In genomic region chr2:219457784-219458369, GRCh38 we compare ENCODE assay signal across 10 cellular contexts. TPM values are rescaled to one million over a fixed set of nuclear protein-coding genes. Genes with fewer than 3 reads are reported as not detected.
DNase-seq lines count a peak whose midpoint lies in the region; ATAC-seq lines count a peak whose summit lies in the region.
"Had no signal": no experiment of that assay in that cellular context is flagged by ENCODE, and none has a peak within 500 bp of the region (broad histone marks: within the 10 kb centered on the region; RNA-seq: fewer than 3 reads in every experiment).

No MANE protein-coding gene starts in this region.

- H3K27ac Mint-ChIP-seq in T-cell (no peak overlapping the region), memory B cell (no peak overlapping the region)
- H3K27ac Mint-ChIP-seq in stimulated activated memory B cell treated with anti-CD40 and anti-IgM and Interleukin-4, amounts not matched to agents 10 μg/mL and 1 μg/mL and 100 μg/mL, for 72 hours, result no peak overlapping the region

- ATAC-seq in GM19468 (IDR thresholded peaks at IDR 0.05; ENCODE audit: extremely low read depth, unreplicated experiment), result peak; percentile 50
- peak in 3 of 4 experiments; percentile 33 to 66 (median 55) for ATAC-seq in T-cell (replicated peaks in 1 of 4)
- ATAC-seq in memory B cell (ENCODE audit: low read depth), result peak; percentile 49
- no peak for ATAC-seq in stimulated activated memory B cell treated with anti-CD40 and anti-IgM and Interleukin-4, amounts not matched to agents 10 μg/mL and 1 μg/mL and 100 μg/mL, for 72 hours
- no peak for ATAC-seq in HG03097 (IDR thresholded peaks at IDR 0.05; ENCODE audit: low FRiP score, unreplicated experiment)
- no peak for ATAC-seq in HG02610 (IDR thresholded peaks at IDR 0.05; ENCODE audit: unreplicated experiment)

- H3K9me3 Mint-ChIP-seq in T-cell (no peaks in the 10 kb centered on the region), memory B cell (no peaks in the 10 kb centered on the region)
- no peaks in the 10 kb centered on the region for H3K9me3 Mint-ChIP-seq in stimulated activated memory B cell treated with anti-CD40 and anti-IgM and Interleukin-4, amounts not matched to agents 10 μg/mL and 1 μg/mL and 100 μg/mL, for 72 hours

- peaks cover 0 to 9% of the 10 kb centered on the region in 2 donors for H3K27me3 Mint-ChIP-seq in T-cell
- H3K27me3 Mint-ChIP-seq in memory B cell, result peaks cover 15% of the 10 kb centered on the region
- peaks cover 60% of the 10 kb centered on the region for H3K27me3 Mint-ChIP-seq in stimulated activated memory B cell treated with anti-CD40 and anti-IgM and Interleukin-4, amounts not matched to agents 10 μg/mL and 1 μg/mL and 100 μg/mL, for 72 hours

- POLR2A ChIA-PET in T-cell (lab: Charles Lee), result no interaction called here

- H3K4me1 Mint-ChIP-seq in T-cell (peaks cover 5 to 17% (median 9%) of the 10 kb centered on the region in 3 donors), memory B cell (peaks cover 3% of the 10 kb centered on the region)
- H3K4me1 Mint-ChIP-seq in stimulated activated memory B cell treated with anti-CD40 and anti-IgM and Interleukin-4, amounts not matched to agents 10 μg/mL and 1 μg/mL and 100 μg/mL, for 72 hours, result peaks cover 10% of the 10 kb centered on the region

- no peaks in the 10 kb centered on the region for H3K36me3 Mint-ChIP-seq in T-cell
- H3K36me3 Mint-ChIP-seq in memory B cell, result no peaks in the 10 kb centered on the region
- H3K36me3 Mint-ChIP-seq in stimulated activated memory B cell treated with anti-CD40 and anti-IgM and Interleukin-4, amounts not matched to agents 10 μg/mL and 1 μg/mL and 100 μg/mL, for 72 hours, result no peaks in the 10 kb centered on the region

- peak; percentile 15 for DNase-seq in EH (ENCODE audit: low read depth)
- DNase-seq in T-cell, result no peak
- no peak for DNase-seq in memory B cell (ENCODE audit: low spot score in 2 of 2)
- no peak for DNase-seq in NCI-H128 (lab: John Stamatoyannopoulos, UW; ENCODE audit: unreplicated experiment)
- DNase-seq: substantia nigra had no signal

- H3K4me3 Mint-ChIP-seq in T-cell (no peak overlapping the region), memory B cell (no peak overlapping the region)
- no peak overlapping the region for H3K4me3 Mint-ChIP-seq in stimulated activated memory B cell treated with anti-CD40 and anti-IgM and Interleukin-4, amounts not matched to agents 10 μg/mL and 1 μg/mL and 100 μg/mL, for 72 hours

- CTCF ChIA-PET in T-cell (lab: Charles Lee), result interaction anchor here (0.6 to 1.1 kb wide), 3 partner anchors 55 to 73 kb away, joined by 3 to 5 read pairs (median 3); no protein-coding TSS in a partner anchor

RNA-seq across cellular contexts. Expression of gene SPEG, which starts 23.2 kb away (rescaled TPM):
- total RNA-seq in T-cell, result 10 to 100 TPM; 13.8 to 23.9 (median 18.9) TPM

RNA-seq across cellular contexts. Expression of gene DES, which starts 39.7 kb away (rescaled TPM):
- total RNA-seq in T-cell, result 1 to 10 TPM in 2 of 5 donors, under 1 TPM in 1, not detected in 2; 0.98 to 1.3 (median 1.3) TPM
- total RNA-seq: activated CD8-positive, alpha-beta memory T cell treated with anti-CD3 and anti-CD28 coated beads for 36 hours had no signal

RNA-seq across cellular contexts. Expression of gene GMPPA, which starts 40.8 kb away (rescaled TPM):
- 10 to 100 TPM; 20.6 to 47.7 (median 41.3) TPM for total RNA-seq in T-cell

RNA-seq across cellular contexts. Expression of gene ASIC4, which starts 56.4 kb away (rescaled TPM):
- under 1 TPM in 3 of 5 donors, not detected in 2; 0.09 to 0.35 (median 0.20) TPM for total RNA-seq in T-cell
- total RNA-seq: activated CD8-positive, alpha-beta memory T cell treated with anti-CD3 and anti-CD28 coated beads for 36 hours had no signal

Comparison
In these comparisons a context has a peak if more than half of its experiments do, and no peak if none do; other contexts are left out.
1. ATAC-seq: peak in GM19468 (single experiment), T-cell (3 of 4) and memory B cell (single experiment); none in stimulated activated memory B cell treated with anti-CD40 and anti-IgM and Interleukin-4, amounts not matched to agents 10 μg/mL and 1 μg/mL and 100 μg/mL, for 72 hours (single experiment), HG03097 (single experiment) and HG02610 (single experiment).